ENCODE assay signal across 24 cellular contexts in genomic region chr12:116565963-116566362, GRCh38.
"Had no signal": no experiment of that assay in that cellular context is flagged by ENCODE, and none has a peak within 500 bp of the region (broad histone marks: within the 10 kb centered on the region; RNA-seq: fewer than 3 reads in every experiment).

No MANE protein-coding gene starts in this region.

- H3K36me3 ChIP-seq: WERI-Rb-1 had no signal

- ATAC-seq: activated CD8-positive, alpha-beta T cell treated with anti-CD3 and anti-CD28 coated beads for 36 hours; Panc1; Right ventricle myocardium inferior; T-cell had no signal

- DNase-seq: activated CD4-positive, alpha-beta T cell treated with anti-CD3 and anti-CD28 coated beads for 4 hours; activated CD8-positive, alpha-beta memory T cell treated with anti-CD3 and anti-CD28 coated beads, Interleukin-2, amount 50 U/mL, for 48 hours; activated CD8-positive, alpha-beta T cell treated with anti-CD3 and anti-CD28 coated beads for 36 hours; activated naive CD4-positive, alpha-beta T cell; activated T-cell treated with anti-CD3 and anti-CD28 coated beads, Interleukin-2, amount 50 U/mL, for 1 hour; amygdala; Kasumi-1; NCI-H1048; NCI-H2029; NCI-H2107; NCI-H2171 treated with DMSO at 0.1 percent for 48 hours; NCI-H226; NCI-H510A; NCI-H69; NK-92 treated with Interleukin-12 subunit alpha and Interleukin-12 subunit beta, amount 100 ng/mL, for 24 hours; OCI-M1; RPMI8226; T-cell; T-helper 2 cell; T1000; WERI-Rb-1 had no signal

- H3K27ac ChIP-seq: SK-N-MC, WERI-Rb-1 had no signal

- H3K4me3 ChIP-seq: SK-N-MC had no signal
